26 cellular contexts compared by ENCODE assay signal in genomic region chr10:72783290-72783689, GRCh38.
DNase-seq lines count a peak whose midpoint lies in the region; ATAC-seq and TF ChIP-seq lines count a peak whose summit lies in the region.
"Had no signal": no experiment of that assay in that cellular context is flagged by ENCODE, and none has a peak within 500 bp of the region (broad histone marks: within the 10 kb centered on the region; RNA-seq: fewer than 3 reads in every experiment).

No MANE protein-coding gene starts in this region.

- intact Hi-C loops in mammary epithelial cell (cut with micrococcal nuclease) (no loop called here), left lung (cut with DNase I) (no loop called here), tibial artery (cut with DNase I; ENCODE audit: low total_unique reads) (no loop called here)

- H3K36me3 ChIP-seq in HUES48 (ENCODE audit: control insufficient read depth, insufficient read depth, low read length) (no peaks in the 10 kb centered on the region), mammary epithelial cell (ENCODE audit: insufficient read depth, low read length) (no peaks in the 10 kb centered on the region), left lung (peaks cover 0 to 5% of the 10 kb centered on the region in 2 donors), tibial artery (no peaks in the 10 kb centered on the region)
- H3K36me3 ChIP-seq: MG63, ovary, tibial nerve had no signal

- no peak overlapping the region for H2AFZ ChIP-seq in mammary epithelial cell (ENCODE audit: low read depth, low read length)
- H2AFZ ChIP-seq: hepatocyte had no signal

- peaks cover 46% of the 10 kb centered on the region for H3K79me2 ChIP-seq in mammary epithelial cell (ENCODE audit: insufficient read depth, low read length)

- DNase-seq in mammary epithelial cell (peak; percentile 11), left lung (no peak), tibial artery (no peak)
- DNase-seq in activated effector memory CD4-positive, alpha-beta T cell treated with Interleukin-2 at 50 U/mL for 16 hours: no peak
- DNase-seq: activated CD4-positive, alpha-beta T cell treated with anti-CD3 and anti-CD28 coated beads, Interleukin-2, amount 10 ng/mL, durations not matched to agents 24 days and 14 days; activated CD8-positive, alpha-beta memory T cell treated with anti-CD3 and anti-CD28 coated beads, Interleukin-2, amount 10 ng/mL, durations not matched to agents 7 days and 5 days; activated naive CD8-positive, alpha-beta T cell treated with anti-CD3 and anti-CD28 coated beads, Interleukin-2, amount 50 U/mL, for 24 hours; body of pancreas; CD4-positive, alpha-beta T cell; cortex of kidney; DMS53; MG63; naive B cell; NCI-H1436 treated with DMSO at 0.1 percent for 48 hours; NCI-H2171; ovary; SHP77; stimulated activated CD4-positive, alpha-beta T cell treated with anti-CD3 and anti-CD28 coated beads, Interleukin-2, amount 100 ng/mL, for 24 hours; stimulated activated naive CD4-positive, alpha-beta T cell; T-cell had no signal

- CTCF ChIA-PET in mammary epithelial cell (lab: Charles Lee; ENCODE audit: low non-redundant PET): no interaction called here

- no peaks in the 10 kb centered on the region for H3K9me3 ChIP-seq in HUES48 (ENCODE audit: control insufficient read depth, insufficient read depth, low read length)
- H3K9me3 ChIP-seq in mammary epithelial cell (replicated peaks; ENCODE audit: insufficient read depth, low read length): no peaks in the 10 kb centered on the region
- no peaks in the 10 kb centered on the region for H3K9me3 ChIP-seq in left lung
- H3K9me3 ChIP-seq in tibial artery: no peaks in the 10 kb centered on the region
- H3K9me3 ChIP-seq: body of pancreas, MG63, ovary, tibial nerve had no signal

- no TSS peak for BruUV-seq in mammary epithelial cell (replicated peaks; lab: Mats Ljungman, UMichigan)

- H4K20me1 ChIP-seq in mammary epithelial cell (ENCODE audit: insufficient read depth, low read length): no peaks in the 10 kb centered on the region

- peak overlapping the region; percentile 23; the same call in 1 of the 2 replicates for H3K9ac ChIP-seq in HUES48 (ENCODE audit: low read depth, low read length)
- H3K9ac ChIP-seq in mammary epithelial cell (ENCODE audit: insufficient read depth, low read length): no peak overlapping the region

- H3K27me3 ChIP-seq in HUES48 (ENCODE audit: control insufficient read depth, insufficient read depth, low read length): no peaks in the 10 kb centered on the region
- no peaks in the 10 kb centered on the region for H3K27me3 ChIP-seq in mammary epithelial cell (ENCODE audit: insufficient read depth, low read length)
- H3K27me3 ChIP-seq in left lung: no peaks in the 10 kb centered on the region
- H3K27me3 ChIP-seq in tibial artery: no peaks in the 10 kb centered on the region
- H3K27me3 ChIP-seq: body of pancreas, hepatocyte, MG63, ovary, tibial nerve had no signal

- no peak overlapping the region for H3K4me2 ChIP-seq in mammary epithelial cell (ENCODE audit: insufficient read depth, low read depth, low read length)
- H3K4me2 ChIP-seq: hepatocyte had no signal

- TF ChIP-seq CTCF in mammary epithelial cell (conservative IDR thresholded peaks at IDR 0.05 in 1 of 2, IDR thresholded peaks at IDR 0.05 in 1 of 2; ENCODE audit: extremely low read depth in 1 of 2, insufficient read depth in 1 of 2, low read depth in 1 of 2, low read length in 2 of 2): no peak
- no peak for TF ChIP-seq CTCF in left lung (IDR thresholded peaks at IDR 0.05)
- TF ChIP-seq CTCF in tibial artery (IDR thresholded peaks at IDR 0.05): no peak

- ATAC-seq in left lung: peak; percentile 66
- ATAC-seq in HG02938 (IDR thresholded peaks at IDR 0.05; ENCODE audit: unreplicated experiment): no peak
- no peak for ATAC-seq in HG03108 (IDR thresholded peaks at IDR 0.05; ENCODE audit: unreplicated experiment)
- ATAC-seq in HG03196 (IDR thresholded peaks at IDR 0.05; ENCODE audit: unreplicated experiment): no peak
- ATAC-seq: activated CD8-positive, alpha-beta memory T cell treated with anti-CD3 and anti-CD28 coated beads, Interleukin-2, amount 10 ng/mL, durations not matched to agents 7 days and 5 days; activated naive CD8-positive, alpha-beta T cell treated with anti-CD3 and anti-CD28 coated beads, Interleukin-2, amount 50 U/mL, for 24 hours; body of pancreas; T-cell had no signal

- H3K27ac ChIP-seq in HUES48 (ENCODE audit: low read depth, low read length): peak overlapping the region; percentile 97
- H3K27ac ChIP-seq in mammary epithelial cell (ENCODE audit: insufficient read depth, low read depth, low read length): no peak overlapping the region
- H3K27ac ChIP-seq in left lung: no peak overlapping the region
- H3K27ac ChIP-seq in tibial artery: peak overlapping the region; percentile 24 to 30
- H3K27ac ChIP-seq: body of pancreas, hepatocyte, ovary, tibial nerve had no signal

- peak overlapping the region; percentile 10; the same call in 1 of the 2 replicates for H3K4me3 ChIP-seq in HUES48 (ENCODE audit: low read depth, low read length)
- no peak overlapping the region for H3K4me3 ChIP-seq in mammary epithelial cell (replicated peaks in 1 of 3; ENCODE audit: insufficient read depth in 1 of 3, low read depth in 2 of 3, low read length in 3 of 3)
- H3K4me3 ChIP-seq in left lung: no peak overlapping the region
- no peak overlapping the region for H3K4me3 ChIP-seq in tibial artery
- H3K4me3 ChIP-seq: body of pancreas, hepatocyte, MG63, ovary, tibial nerve had no signal

- dilution Hi-C loops in mammary epithelial cell (cut with HindIII; ENCODE audit: low sequenced_read_pairs): no loop called here

- H3K4me1 ChIP-seq in HUES48 (ENCODE audit: control insufficient read depth, insufficient read depth, low read length) (peaks cover 52% of the 10 kb centered on the region), mammary epithelial cell (ENCODE audit: insufficient read depth, low read length) (peaks cover 31% of the 10 kb centered on the region), left lung (peaks cover 14 to 20% of the 10 kb centered on the region in 2 donors), tibial artery (peaks cover 0 to 51% (median 24%) of the 10 kb centered on the region in 4 donors)

- in situ Hi-C loops in mammary epithelial cell (cut with MboI; ENCODE audit: low sequenced_read_pairs in 2 of 2): no loop called here

Comparison
In these comparisons a context has a peak if more than half of its experiments do, and no peak if none do; other contexts are left out.
1. H3K27ac ChIP-seq: peak in HUES48 (single experiment) and tibial artery (2 of 2); none in mammary epithelial cell (single experiment) and left lung (0 of 2).